In genomic region chr1:44640178-44640865, GRCh38 we compare ENCODE assay signal across 15 cellular contexts. TPM values are rescaled to one million over a fixed set of nuclear protein-coding genes. Genes with fewer than 3 reads are reported as not detected.
DNase-seq lines count a peak whose midpoint lies in the region; ATAC-seq lines count a peak whose summit lies in the region.
"Had no signal": no experiment of that assay in that cellular context is flagged by ENCODE, and none has a peak within 500 bp of the region (broad histone marks: within the 10 kb centered on the region; RNA-seq: fewer than 3 reads in every experiment).

No MANE protein-coding gene starts in this region.

- H3K36me3 Mint-ChIP-seq in activated naive CD8-positive, alpha-beta T cell treated with anti-CD3 and anti-CD28 coated beads for 36 hours, result peaks cover 14% of the 10 kb centered on the region

- H3K27ac Mint-ChIP-seq in activated naive CD8-positive, alpha-beta T cell treated with anti-CD3 and anti-CD28 coated beads for 36 hours, result no peak overlapping the region
- H3K27ac Mint-ChIP-seq: activated CD8-positive, alpha-beta T cell treated with anti-CD3 and anti-CD28 coated beads for 36 hours had no signal

- H3K4me3 Mint-ChIP-seq in activated naive CD8-positive, alpha-beta T cell treated with anti-CD3 and anti-CD28 coated beads for 36 hours, result no peak overlapping the region
- H3K4me3 Mint-ChIP-seq: activated CD8-positive, alpha-beta T cell treated with anti-CD3 and anti-CD28 coated beads for 36 hours had no signal

- DNase-seq in NCI-H1105 (lab: John Stamatoyannopoulos, UW) (peak; percentile 46), NCI-H2107 treated with DMSO at 0.1 percent for 48 hours (lab: John Stamatoyannopoulos, UW; ENCODE audit: unreplicated experiment) (peak; percentile 79), head of caudate nucleus (peak in 22 of 42 donors; percentile 38 to 83 (median 59)), putamen (ENCODE audit: low spot score) (peak; percentile 68), left colon (no peak), DMS79 treated with DMSO at 0.1 percent for 48 hours (lab: John Stamatoyannopoulos, UW) (no peak)
- no peak for DNase-seq in activated naive CD8-positive, alpha-beta T cell treated with anti-CD3 and anti-CD28 coated beads for 36 hours
- DNase-seq: activated CD8-positive, alpha-beta T cell treated with anti-CD3 and anti-CD28 coated beads for 36 hours; Calu3; central memory CD4-positive, alpha-beta T cell; effector CD8-positive, alpha-beta T cell; hypothalamus; mucosa of descending colon; RPMI8226 had no signal

- no peaks in the 10 kb centered on the region for H3K9me3 Mint-ChIP-seq in activated naive CD8-positive, alpha-beta T cell treated with anti-CD3 and anti-CD28 coated beads for 36 hours
- H3K9me3 Mint-ChIP-seq: activated CD8-positive, alpha-beta T cell treated with anti-CD3 and anti-CD28 coated beads for 36 hours had no signal

- H3K4me1 Mint-ChIP-seq in activated naive CD8-positive, alpha-beta T cell treated with anti-CD3 and anti-CD28 coated beads for 36 hours, result peaks cover 2% of the 10 kb centered on the region

- H3K27me3 Mint-ChIP-seq in activated naive CD8-positive, alpha-beta T cell treated with anti-CD3 and anti-CD28 coated beads for 36 hours, result no peaks in the 10 kb centered on the region
- H3K27me3 Mint-ChIP-seq: activated CD8-positive, alpha-beta T cell treated with anti-CD3 and anti-CD28 coated beads for 36 hours had no signal

- intact Hi-C loops in head of caudate nucleus (cut with DNase I), result loop anchor here (5.0 to 10.0 kb wide), 2 partner anchors 136 to 423 kb away; no protein-coding TSS in a partner anchor
- intact Hi-C loops in left colon (cut with DNase I, micrococcal nuclease), result no loop called here

- no peak for ATAC-seq in left colon
- ATAC-seq: activated CD8-positive, alpha-beta T cell treated with anti-CD3 and anti-CD28 coated beads for 36 hours; left lobe of liver; mucosa of descending colon had no signal

RNA-seq across cellular contexts. Expression of gene TMEM53, which starts 34.0 kb away (rescaled TPM):
- total RNA-seq in left colon, result 10 to 100 TPM; 31.3 to 35.7 TPM
- 1 to 10 TPM; 2.5 to 2.6 TPM for total RNA-seq in activated naive CD8-positive, alpha-beta T cell treated with anti-CD3 and anti-CD28 coated beads for 36 hours

RNA-seq across cellular contexts. Expression of gene ARMH1, which starts 34.2 kb away (rescaled TPM):
- 1 to 10 TPM; 1.1 to 2.3 TPM for total RNA-seq in left colon
- total RNA-seq in activated naive CD8-positive, alpha-beta T cell treated with anti-CD3 and anti-CD28 coated beads for 36 hours, result 100 to 1,000 TPM; 139 to 144 TPM

Comparison
In these comparisons a context has a peak if more than half of its experiments do, and no peak if none do; other contexts are left out.
1. DNase-seq: peak in NCI-H1105 (single experiment), NCI-H2107 treated with DMSO at 0.1 percent for 48 hours (single experiment), head of caudate nucleus (22 of 42) and putamen (single experiment); none in left colon (0 of 2), DMS79 treated with DMSO at 0.1 percent for 48 hours (single experiment) and activated naive CD8-positive, alpha-beta T cell treated with anti-CD3 and anti-CD28 coated beads for 36 hours (single experiment).
2. RNA of gene TMEM53, which starts 34.0 kb away (total RNA-seq): 31.3 to 35.7 TPM in left colon; 2.5 to 2.6 TPM in activated naive CD8-positive, alpha-beta T cell treated with anti-CD3 and anti-CD28 coated beads for 36 hours; every median in the first group is over 4 times any median in the second.
3. RNA of gene ARMH1, which starts 34.2 kb away (total RNA-seq): 139 to 144 TPM in activated naive CD8-positive, alpha-beta T cell treated with anti-CD3 and anti-CD28 coated beads for 36 hours; 1.1 to 2.3 TPM in left colon; every median in the first group is over 10 times any median in the second.